Comparison of ENCODE assay signal across 22 cellular contexts in genomic region chr1:91645031-91645430, GRCh38.
DNase-seq lines count a peak whose midpoint lies in the region; ATAC-seq and TF ChIP-seq lines count a peak whose summit lies in the region.
"Had no signal": no experiment of that assay in that cellular context is flagged by ENCODE, and none has a peak within 500 bp of the region (broad histone marks: within the 10 kb centered on the region; RNA-seq: fewer than 3 reads in every experiment).

No MANE protein-coding gene starts in this region.

- no peaks in the 10 kb centered on the region for H4K20me1 ChIP-seq in H9 (ENCODE audit: control insufficient read depth, insufficient read depth, insufficient read length)
- H4K20me1 ChIP-seq: BLaER1 treated with 17β-estradiol and CSF1 and Interleukin-3, amounts not matched to agents 10 nM and 100 nM had no signal

- H3K4me1 Mint-ChIP-seq in H9 (peaks cover 40 to 47% of the 10 kb centered on the region in 2 experiments), neural crest cell (peaks cover 6% of the 10 kb centered on the region)
- H3K4me1 Mint-ChIP-seq: activated B cell treated with CpG ODN at 0.5 μM for 24 hours had no signal

- intact Hi-C loops in Right ventricle myocardium superior (cut with DNase I), result no loop called here

- no peak overlapping the region for H2AK5ac ChIP-seq in H9 (ENCODE audit: insufficient read length, low read length)

- H3T11ph ChIP-seq in H9 (ENCODE audit: low read length), result no peak overlapping the region

- DNase-seq in H9, result peak; percentile 58
- DNase-seq in choroid plexus epithelial cell (ENCODE audit: low read depth), result peak; percentile 13
- DNase-seq in neural crest cell (ENCODE audit: low read depth, low spot score), result no peak
- DNase-seq in activated effector memory CD4-positive, alpha-beta T cell treated with anti-CD3 and anti-CD28 coated beads, Interleukin-2, amount 50 U/mL, for 16 hours, result no peak
- DNase-seq in Right ventricle myocardium superior, result no peak
- DNase-seq: activated B cell treated with CpG ODN at 0.5 μM for 24 hours; activated CD4-positive, alpha-beta memory T cell treated with anti-CD3 and anti-CD28 coated beads for 36 hours; activated gamma-delta T cell treated with Interleukin-2 at 50 U/mL for 16 hours; Caco-2; colonic mucosa; DMS79 treated with DMSO at 0.1 percent for 48 hours; naive B cell; NCI-H1417 treated with DMSO at 0.1 percent for 48 hours; NCI-H524; pancreas; sigmoid colon; T-helper 9 cell; uterus had no signal

- H3K27me3 Mint-ChIP-seq in H9 (ENCODE audit: low read depth), result peaks cover 2% of the 10 kb centered on the region
- H3K27me3 Mint-ChIP-seq in neural crest cell (ENCODE audit: low read depth), result no peaks in the 10 kb centered on the region

- no peak overlapping the region for H3K14ac ChIP-seq in H9 (ENCODE audit: insufficient read depth, low read length)

- no peak overlapping the region for H2AFZ ChIP-seq in H9 (ENCODE audit: low read length)

- no peak overlapping the region for H3K4ac ChIP-seq in H9 (ENCODE audit: low read depth, low read length)

- H3K27me3 ChIP-seq in H9 (ENCODE audit: insufficient read depth, low read length), result no peaks in the 10 kb centered on the region
- no peaks in the 10 kb centered on the region for H3K27me3 ChIP-seq in iPS-20b (ENCODE audit: insufficient read depth, low read length)
- H3K27me3 ChIP-seq: BLaER1 treated with 17β-estradiol and CSF1 and Interleukin-3, amounts not matched to agents 10 nM and 100 nM; colonic mucosa; pancreas; sigmoid colon; uterus had no signal

- H3K36me3 Mint-ChIP-seq in H9 (ENCODE audit: insufficient read depth in 1 of 3, low read depth in 3 of 3) (peaks cover 13 to 28% (median 17%) of the 10 kb centered on the region in 3 experiments), neural crest cell (ENCODE audit: low read depth) (peaks cover 8% of the 10 kb centered on the region)

- no peak overlapping the region for H2BK120ac ChIP-seq in H9 (ENCODE audit: low read depth, low read length, poor library complexity, severe bottlenecking)

- H3K4me2 ChIP-seq in H9 (ENCODE audit: insufficient read depth, insufficient read length, low read length), result peak overlapping the region; percentile 20

- H3K9ac ChIP-seq in H9 (ENCODE audit: extremely low read depth, insufficient read length, low read length), result no peak overlapping the region
- peak overlapping the region; percentile 22; the same call in 1 of the 2 replicates for H3K9ac ChIP-seq in iPS-20b (ENCODE audit: low read depth, low read length)
- H3K9ac ChIP-seq: BLaER1 treated with 17β-estradiol and CSF1 and Interleukin-3, amounts not matched to agents 10 nM and 100 nM had no signal

- H2BK20ac ChIP-seq in H9 (ENCODE audit: low read depth, low read length, poor library complexity, severe bottlenecking), result no peak overlapping the region

- TF ChIP-seq CTCF in H9 (conservative IDR thresholded peaks at IDR 0.05) (no peak), choroid plexus epithelial cell (conservative IDR thresholded peaks at IDR 0.05; ENCODE audit: low read depth, low read length) (no peak), neural crest cell (conservative IDR thresholded peaks at IDR 0.05) (no peak)

- peaks cover 2% of the 10 kb centered on the region; the same call in 1 of the 2 replicates for H3K4me1 ChIP-seq in H9 (ENCODE audit: insufficient read depth, low read length)
- H3K4me1 ChIP-seq in iPS-20b (ENCODE audit: insufficient read depth, low read length), result peaks cover 20% of the 10 kb centered on the region
- H3K4me1 ChIP-seq: Caco-2, colonic mucosa, pancreas, sigmoid colon, uterus had no signal

- no peak overlapping the region for H2BK15ac ChIP-seq in H9 (ENCODE audit: low read depth, low read length)

- H4K8ac ChIP-seq in H9 (replicated peaks; ENCODE audit: insufficient read length, low read depth, low read length), result no peak overlapping the region

- no peak overlapping the region for H3K4me3 ChIP-seq in choroid plexus epithelial cell (ENCODE audit: low read depth, low read length)
- H3K4me3 ChIP-seq in iPS-20b (ENCODE audit: low read length), result no peak overlapping the region
- H3K4me3 ChIP-seq: BLaER1 treated with 17β-estradiol and CSF1 and Interleukin-3, amounts not matched to agents 10 nM and 100 nM; colonic mucosa; pancreas; sigmoid colon; uterus had no signal

- H2BK12ac ChIP-seq in H9 (ENCODE audit: insufficient read length, low read depth, low read length), result no peak overlapping the region

- H3K27ac Mint-ChIP-seq in H9 (peak overlapping the region; percentile 91 to 97 (median 91); a peak in 6 of 7 replicates), neural crest cell (ENCODE audit: unreplicated experiment) (peak overlapping the region; percentile 60)
- H3K27ac Mint-ChIP-seq: activated B cell treated with CpG ODN at 0.5 μM for 24 hours; activated CD4-positive, alpha-beta memory T cell treated with anti-CD3 and anti-CD28 coated beads for 36 hours; naive B cell had no signal

- no peaks in the 10 kb centered on the region for H3K23me2 ChIP-seq in H9 (ENCODE audit: insufficient read length, low read depth, low read length, poor library complexity, severe bottlenecking)

- H4K91ac ChIP-seq in H9 (ENCODE audit: insufficient read length, low read depth, low read length), result no peak overlapping the region

- H3K4me3 Mint-ChIP-seq in H9 (peak overlapping the region; percentile 8 to 47; a peak in 3 of 5 replicates), neural crest cell (no peak overlapping the region)
- H3K4me3 Mint-ChIP-seq: activated B cell treated with CpG ODN at 0.5 μM for 24 hours; activated CD4-positive, alpha-beta memory T cell treated with anti-CD3 and anti-CD28 coated beads for 36 hours; naive B cell had no signal

- H3K9me3 Mint-ChIP-seq in H9 (peaks cover 16 to 20% of the 10 kb centered on the region in 2 experiments), neural crest cell (peaks cover 8% of the 10 kb centered on the region)

- H4K5ac ChIP-seq in H9 (ENCODE audit: insufficient read length, low read depth, low read length), result no peak overlapping the region

- no peak overlapping the region for H2BK5ac ChIP-seq in H9 (ENCODE audit: insufficient read length, low read length)

- H3K9me3 ChIP-seq in H9 (ENCODE audit: control insufficient read depth, low read depth, low read length) (no peaks in the 10 kb centered on the region), iPS-20b (ENCODE audit: insufficient read depth, low read depth, low read length) (0 out of 2 replicates have a peak, but pooled peaks cover 4% of the 10 kb centered on the region)
- H3K9me3 ChIP-seq: Caco-2, colonic mucosa, pancreas, sigmoid colon, uterus had no signal

- no peak overlapping the region for H3K18ac ChIP-seq in H9 (ENCODE audit: insufficient read length, low read depth, low read length)

- H3K56ac ChIP-seq in H9 (ENCODE audit: insufficient read length, low read depth, low read length), result no peak overlapping the region

- H3K79me2 ChIP-seq in H9 (ENCODE audit: insufficient read depth, low read length), result no peaks in the 10 kb centered on the region

- ATAC-seq in GM18505 (IDR thresholded peaks at IDR 0.05; ENCODE audit: unreplicated experiment) (no peak), Right ventricle myocardium superior (ENCODE audit: poor library complexity) (no peak), GM21367 (IDR thresholded peaks at IDR 0.05; ENCODE audit: unreplicated experiment) (no peak)
- ATAC-seq: pancreas had no signal

- H3K79me1 ChIP-seq in H9 (ENCODE audit: insufficient read depth, low read depth, low read length, poor library complexity, severe bottlenecking), result no peaks in the 10 kb centered on the region

- H3K27ac ChIP-seq in H9 (ENCODE audit: insufficient read length, low read depth, low read length), result no peak overlapping the region
- no peak overlapping the region for H3K27ac ChIP-seq in iPS-20b (ENCODE audit: low read length)
- H3K27ac ChIP-seq: BLaER1 treated with 17β-estradiol and CSF1 and Interleukin-3, amounts not matched to agents 10 nM and 100 nM; colonic mucosa; pancreas; sigmoid colon; uterus had no signal

- WGBS in H9 (ENCODE audit: extremely low coverage, insufficient read length, low lambda C conversion rate), result no CpG with 5 or more reads among the region's 6 CpGs

- H3K23ac ChIP-seq in H9 (ENCODE audit: insufficient read length, low read depth, low read length), result no peak overlapping the region

- no peak for TF ChIP-seq POLR2A in GM18505 (IDR thresholded peaks at IDR 0.05; ENCODE audit: borderline replicate concordance, extremely low read depth, insufficient read depth, insufficient read length)

- H3K36me3 ChIP-seq in iPS-20b (ENCODE audit: insufficient read depth, low read depth, low read length), result no peaks in the 10 kb centered on the region
- H3K36me3 ChIP-seq: BLaER1 treated with 17β-estradiol and CSF1 and Interleukin-3, amounts not matched to agents 10 nM and 100 nM; colonic mucosa; pancreas; sigmoid colon; uterus had no signal

Comparison
In these comparisons a context has a peak if more than half of its experiments do, and no peak if none do; other contexts are left out.
1. DNase-seq: peak in H9 (single experiment) and choroid plexus epithelial cell (single experiment); none in neural crest cell (single experiment), activated effector memory CD4-positive, alpha-beta T cell treated with anti-CD3 and anti-CD28 coated beads, Interleukin-2, amount 50 U/mL, for 16 hours (single experiment) and Right ventricle myocardium superior (single experiment).